In genomic region chr3:168090306-168091085, GRCh38 we compare ENCODE assay signal across 1 cellular context.
TF ChIP-seq lines count a peak whose summit lies in the region.

No MANE protein-coding gene starts in this region.

TF ChIP-seq in WTC11, 78 proteins besides CTCF, POLR2A, EP300 and RAD21 (continued from another document):
- TF ChIP-seq ERG (CRISPR knock-in tag; IDR thresholded peaks at IDR 0.05) (no peak), CBFB (CRISPR knock-in tag; IDR thresholded peaks at IDR 0.05; ENCODE audit: low read depth) (no peak), ZNF416 (CRISPR knock-in tag; IDR thresholded peaks at IDR 0.05) (no peak), ZNF671 (CRISPR knock-in tag; IDR thresholded peaks at IDR 0.05) (no peak), NFATC4 (CRISPR knock-in tag; IDR thresholded peaks at IDR 0.05) (no peak)
TF ChIP-seq in WTC11: peak in this region for 0.
